Comparison of ENCODE assay signal across 27 cellular contexts in genomic region chr10:117002206-117002605, GRCh38. TPM values are rescaled to one million over a fixed set of nuclear protein-coding genes. Genes with fewer than 3 reads are reported as not detected.
A peak's percentile ranks its signal among the peaks of the same experiment; 100 is the strongest.
DNase-seq lines count a peak whose midpoint lies in the region; ATAC-seq, FAIRE-seq and TF ChIP-seq lines count a peak whose summit lies in the region.
"Had no signal": no experiment of that assay in that cellular context is flagged by ENCODE, and none has a peak within 500 bp of the region (broad histone marks: within the 10 kb centered on the region; RNA-seq: fewer than 3 reads in every experiment).

No MANE protein-coding gene starts in this region.

- peak overlapping the region; percentile 80 for H3K4me2 ChIP-seq in A549
- H3K4me2 ChIP-seq in PC-3 (ENCODE audit: low read length): peak overlapping the region; percentile 94

- H3K4me3 ChIP-seq in A549 (no peak overlapping the region), PC-3 (ENCODE audit: low read length) (no peak overlapping the region; the same call in 1 of the 2 replicates), dorsolateral prefrontal cortex (peak overlapping the region in 56 of 59 donors; percentile 5 to 97 (median 86)), HAP-1 (no peak overlapping the region)
- H3K4me3 ChIP-seq: GM12878, SK-N-MC had no signal

- H3K9ac ChIP-seq in PC-3 (ENCODE audit: low read length): no peak overlapping the region

- TF ChIP-seq EP300 in A549 (IDR thresholded peaks at IDR 0.05): no peak

- POLR2A ChIA-PET in A549 (lab: Yijun Ruan, JAX): interaction anchor here (0.7 kb wide), 1 partner anchor 134 kb away, joined by 3 read pairs; no protein-coding TSS in a partner anchor
- POLR2A ChIA-PET in PC-3 (lab: Charles Lee; ENCODE audit: unreplicated experiment): no interaction called here

- H3K79me2 ChIP-seq in PC-3 (ENCODE audit: low read length): peaks cover 72% of the 10 kb centered on the region

- no TSS peak for BruUV-seq in PC-3 (replicated peaks; lab: Mats Ljungman, UMichigan)

- no peaks in the 10 kb centered on the region for H3F3A ChIP-seq in PC-3 (ENCODE audit: low read length, unreplicated experiment)

- TF ChIP-seq RAD21 in A549 (conservative IDR thresholded peaks at IDR 0.05 in 1 of 2, IDR thresholded peaks at IDR 0.05 in 1 of 2): no peak

- peaks cover 32% of the 10 kb centered on the region for H3K4me1 ChIP-seq in A549
- peaks cover 28% of the 10 kb centered on the region for H3K4me1 ChIP-seq in PC-3 (ENCODE audit: insufficient read depth, low read length)
- peaks cover 28% of the 10 kb centered on the region for H3K4me1 ChIP-seq in HAP-1

- intact Hi-C loops in PC-3 (cut with micrococcal nuclease) (loop anchor here (10.0 kb wide), 1 partner anchor 173 kb away; no protein-coding TSS in a partner anchor), dorsolateral prefrontal cortex (cut with DNase I) (loop anchor here (5.0 to 10.0 kb wide), 2 partner anchors 40 to 197 kb away; no protein-coding TSS in a partner anchor)

- DNase-seq in A549 (ENCODE audit: low read depth in 1 of 2, low spot score in 1 of 2) (no peak), PC-3 (no peak), dorsolateral prefrontal cortex (no peak), substantia nigra (lab: John Stamatoyannopoulos, UW) (no peak), HAP-1 (ENCODE audit: low spot score in 2 of 2) (no peak)
- DNase-seq in effector CD4-positive, alpha-beta T cell: no peak
- no peak for DNase-seq in NK-92 treated with Interleukin-12 subunit alpha and Interleukin-12 subunit beta, amount 100 ng/mL, for 24 hours (lab: John Stamatoyannopoulos, UW)
- DNase-seq: C1 segment of cervical spinal cord; CD4-positive, alpha-beta memory T cell; COR-L47; DMS79; EL; GDM1; GOT3; Kasumi-1; NCI-H1092 treated with DMSO at 0.1 percent for 48 hours; NCI-H1436; NCI-H1930; NCI-H2107; NCI-H446 treated with DMSO at 0.1 percent for 48 hours; NCI-H526; SIG-M5 had no signal

- CTCF ChIA-PET in A549 (lab: Yijun Ruan, JAX): interaction anchor here (1.3 kb wide), 1 partner anchor 166 kb away, joined by 4 read pairs; no protein-coding TSS in a partner anchor
- CTCF ChIA-PET in PC-3 (lab: Charles Lee): no interaction called here

- FAIRE-seq in A549 (lab: Jason Lieb, UNC): no peak
- FAIRE-seq: A204.1, GM12878 had no signal

- in situ Hi-C loops in HAP-1 (cut with MboI; ENCODE audit: low sequenced_read_pairs): no loop called here

- H3K27ac ChIP-seq in A549 (no peak overlapping the region), PC-3 (ENCODE audit: low read length) (no peak overlapping the region), dorsolateral prefrontal cortex (peak overlapping the region in 57 of 59 donors; percentile 28 to 99 (median 97)), substantia nigra (ENCODE audit: low read depth, low read length, poor library complexity, severe bottlenecking) (peak overlapping the region; percentile 98)
- H3K27ac ChIP-seq: HL-60, SK-N-MC had no signal

- ATAC-seq in A549: no peak
- ATAC-seq in PC-3: no peak
- ATAC-seq: GM12878, Panc1 had no signal

- H3K27me3 ChIP-seq in PC-3 (ENCODE audit: low read length): no peaks in the 10 kb centered on the region
- no peaks in the 10 kb centered on the region for H3K27me3 ChIP-seq in dorsolateral prefrontal cortex
- H3K27me3 ChIP-seq in HAP-1 (ENCODE audit: low read depth): no peaks in the 10 kb centered on the region

- H3K36me3 ChIP-seq in PC-3 (ENCODE audit: low read depth, low read length) (no peaks in the 10 kb centered on the region; the same call in 1 of the 2 replicates), HAP-1 (replicated peaks) (0 out of 2 replicates have a peak, but pooled peaks cover 4% of the 10 kb centered on the region)

- TF ChIP-seq POLR2A in A549 (IDR thresholded peaks at IDR 0.05; ENCODE audit: low read length): no peak

- H3K9me2 ChIP-seq in PC-3 (replicated peaks; ENCODE audit: low read length): no peaks in the 10 kb centered on the region

- H4K20me1 ChIP-seq in PC-3 (ENCODE audit: low read length): peaks cover 37% of the 10 kb centered on the region

- no peaks in the 10 kb centered on the region; the same call in 2 of the 3 replicates for H3K9me3 ChIP-seq in A549
- no peaks in the 10 kb centered on the region for H3K9me3 ChIP-seq in PC-3 (ENCODE audit: low read length)
- no peaks in the 10 kb centered on the region for H3K9me3 ChIP-seq in HAP-1

- no peak for TF ChIP-seq CTCF in A549 (IDR thresholded peaks at IDR 0.05)
- no peak for TF ChIP-seq CTCF in PC-3 (conservative IDR thresholded peaks at IDR 0.05; ENCODE audit: low read depth, low read length)
- TF ChIP-seq CTCF in dorsolateral prefrontal cortex (IDR thresholded peaks at IDR 0.05 in 54 of 56, conservative IDR thresholded peaks at IDR 0.05 in 2 of 56; ENCODE audit: low read depth in 1 of 56, partially characterized antibody in 56 of 56): peak in 2 of 56 donors; percentile 4 to 30

- no peak overlapping the region for H2AFZ ChIP-seq in PC-3 (ENCODE audit: low read length)

TF ChIP-seq in A549, 52 proteins besides CTCF, POLR2A, EP300 and RAD21:
- TF ChIP-seq EHF (CRISPR knock-in tag; IDR thresholded peaks at IDR 0.05) (no peak), JUNB (IDR thresholded peaks at IDR 0.05) (no peak), TP53 (CRISPR knock-in tag; IDR thresholded peaks at IDR 0.05) (no peak), MAFK (IDR thresholded peaks at IDR 0.05; ENCODE audit: partially characterized antibody) (peak; percentile 96)

RNA-seq across cellular contexts. Expression of gene SHTN1, which starts 2.8 kb away (rescaled TPM):
- polyA plus RNA-seq in A549 (2011; rRNA removed): 44.2 and 63.1 TPM in 2 replicates
- 8.4 and 8.8 TPM in 2 replicates for polyA plus RNA-seq in A549 (2012; cell fraction: cytosol; rRNA removed)
- polyA plus RNA-seq in A549 (2012; cell fraction: nucleus; rRNA removed): 7.3 and 14.2 TPM in 2 replicates
- polyA plus RNA-seq in A549 (2017; fragmentation: RNase III; extraction: RNeasy Plus Mini Kit Qiagen cat#74134 plus additional on column Dnase treatment): 21.7 to 25.1 TPM (median 23.6 TPM) in 3 replicates
- 12.0 and 14.8 TPM in 2 replicates for polyA minus RNA-seq in A549 (2011; rRNA and poly(A)+ RNA removed)
- total RNA-seq in PC-3 (2014; rRNA removed): 9.0 and 13.0 TPM in 2 replicates
- 100 to 1,000 TPM in 103 of 120 experiments, 10 to 100 TPM in 17; 65.1 to 426 (median 156) TPM for total RNA-seq in dorsolateral prefrontal cortex

Comparison
In these comparisons a context has a peak if more than half of its experiments do, and no peak if none do; other contexts are left out.
1. H3K27ac ChIP-seq: peak in dorsolateral prefrontal cortex (57 of 59) and substantia nigra (single experiment); none in A549 (0 of 2) and PC-3 (single experiment).
2. H3K4me3 ChIP-seq: peak in dorsolateral prefrontal cortex (56 of 59); none in A549 (single experiment), PC-3 (single experiment) and HAP-1 (single experiment).